20 cellular contexts compared by ENCODE assay signal in the genomic region with DNA sequence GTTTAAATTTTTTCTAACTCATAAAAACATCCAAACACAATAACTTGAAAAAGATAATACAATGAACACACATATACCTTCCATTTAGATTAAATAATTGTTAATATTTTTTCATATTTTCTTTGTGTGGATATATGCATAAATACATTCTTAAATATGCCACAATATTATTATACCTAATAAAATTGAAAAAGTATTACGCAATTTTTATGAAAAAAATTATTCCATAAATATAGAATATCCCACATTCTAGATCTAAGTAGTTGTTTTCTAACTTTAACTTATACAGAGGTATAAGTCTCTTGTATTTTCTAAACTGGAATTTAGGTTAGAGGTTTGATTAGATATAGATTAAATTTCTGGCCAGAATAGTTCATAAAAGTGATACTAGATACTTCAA. TPM values are rescaled to one million over a fixed set of nuclear protein-coding genes. Genes with fewer than 3 reads are reported as not detected.
DNase-seq lines count a peak whose midpoint lies in the region; ATAC-seq, FAIRE-seq and TF ChIP-seq lines count a peak whose summit lies in the region.
"Had no signal": no experiment of that assay in that cellular context is flagged by ENCODE, and none has a peak within 500 bp of the region (broad histone marks: within the 10 kb centered on the region; RNA-seq: fewer than 3 reads in every experiment).

No MANE protein-coding gene starts in this region.

- H3K4me3 ChIP-seq in H1 (ENCODE audit: extremely low read depth in 1 of 4, insufficient read depth in 2 of 4, low read depth in 3 of 4, low read length in 4 of 4) (no peak overlapping the region), kidney (ENCODE audit: low read length in 2 of 2) (no peak overlapping the region)
- no peak overlapping the region for H3K4me3 ChIP-seq in CD8-positive, alpha-beta memory T cell (ENCODE audit: low read length)
- H3K4me3 ChIP-seq: GM12878 had no signal

- H2BK15ac ChIP-seq in H1 (ENCODE audit: low read length), result no peak overlapping the region

- intact Hi-C loops in kidney (cut with DNase I), result no loop called here
- intact Hi-C loops in activated CD4-positive, alpha-beta T cell treated with anti-CD3 and anti-CD28 coated beads for 36 hours (cut with DNase I, micrococcal nuclease), result no loop called here

- POLR2A ChIA-PET in H1 (lab: Charles Lee; ENCODE audit: partially characterized antibody), result no interaction called here
- POLR2A ChIA-PET in CD8-positive, alpha-beta memory T cell (lab: Charles Lee), result no interaction called here
- POLR2A ChIA-PET in activated CD4-positive, alpha-beta T cell treated with anti-CD3 and anti-CD28 coated beads for 36 hours (lab: Charles Lee), result no interaction called here

- H3K4me2 ChIP-seq in H1 (ENCODE audit: insufficient read depth in 1 of 2, low read depth in 2 of 2, low read length in 2 of 2), result no peak overlapping the region

- no peak overlapping the region for H2BK120ac ChIP-seq in H1 (replicated peaks; ENCODE audit: low read depth, low read length)

- DNase-seq in H1 (ENCODE audit: low read depth in 1 of 2, low spot score in 2 of 2) (no peak), kidney (no peak), dedifferentiated amniotic fluid mesenchymal stem cell (ENCODE audit: extremely low spot score) (no peak)
- DNase-seq in activated T-cell treated with anti-CD3 and anti-CD28 coated beads, Interleukin-2, amount 50 U/mL, for 1 hour, result no peak
- no peak for DNase-seq in CD8-positive, alpha-beta memory T cell
- DNase-seq in activated CD4-positive, alpha-beta T cell treated with anti-CD3 and anti-CD28 coated beads for 36 hours, result no peak
- DNase-seq: 8988T; C1 segment of cervical spinal cord; Caco-2; CD4-positive, alpha-beta memory T cell; DMS153; DND-41; GDM1; GOT3; H7; HCEC 1CT had no signal

- no peak overlapping the region for H3K4ac ChIP-seq in H1 (replicated peaks; ENCODE audit: insufficient read length, low read depth, low read length)

- no peaks in the 10 kb centered on the region for H3K36me3 ChIP-seq in H1 (ENCODE audit: control insufficient read depth in 2 of 4, insufficient read depth in 4 of 4, low read length in 3 of 4)
- H3K36me3 ChIP-seq in kidney (ENCODE audit: control insufficient read depth in 1 of 2, insufficient read depth in 2 of 2, low read length in 2 of 2), result no peaks in the 10 kb centered on the region
- H3K36me3 ChIP-seq in CD8-positive, alpha-beta memory T cell (ENCODE audit: insufficient read depth, low read length), result no peaks in the 10 kb centered on the region

- H3K4me1 ChIP-seq in H1 (replicated peaks in 1 of 4; ENCODE audit: control insufficient read depth in 3 of 4, insufficient read depth in 4 of 4, low read length in 3 of 4), result no peaks in the 10 kb centered on the region
- H3K4me1 ChIP-seq in kidney (ENCODE audit: control insufficient read depth in 1 of 2, insufficient read depth in 1 of 2, low read depth in 1 of 2, low read length in 2 of 2), result no peaks in the 10 kb centered on the region
- H3K4me1 ChIP-seq in CD8-positive, alpha-beta memory T cell (ENCODE audit: insufficient read depth, low read length), result no peaks in the 10 kb centered on the region
- H3K4me1 ChIP-seq: Caco-2 had no signal

- CTCF ChIA-PET in H1 (lab: Charles Lee; ENCODE audit: partially characterized antibody), result interaction anchor here (0.7 to 1.6 kb wide), 5 partner anchors 9 to 694 kb away, joined by 3 to 4 read pairs (median 3); no protein-coding TSS in a partner anchor
- CTCF ChIA-PET in CD8-positive, alpha-beta memory T cell (lab: Charles Lee), result no interaction called here
- CTCF ChIA-PET in activated CD4-positive, alpha-beta T cell treated with anti-CD3 and anti-CD28 coated beads for 36 hours (lab: Charles Lee), result interaction anchor here (0.6 to 1.0 kb wide), 3 partner anchors 10 to 16 kb away, joined by 3 read pairs; no protein-coding TSS in a partner anchor

- no peak overlapping the region for H3K4me3 Mint-ChIP-seq in CD8-positive, alpha-beta memory T cell
- H3K4me3 Mint-ChIP-seq in activated CD4-positive, alpha-beta T cell treated with anti-CD3 and anti-CD28 coated beads for 36 hours, result no peak overlapping the region
- H3K4me3 Mint-ChIP-seq: CD4-positive, alpha-beta memory T cell had no signal

- H2AFZ ChIP-seq in H1 (ENCODE audit: low read length), result no peak overlapping the region

- no peak for TF ChIP-seq RAD21 in H1 (IDR thresholded peaks at IDR 0.05 in 1 of 2, conservative IDR thresholded peaks at IDR 0.05 in 1 of 2; ENCODE audit: low read depth in 2 of 2, low read length in 2 of 2)

- no peak overlapping the region for H3K27ac Mint-ChIP-seq in CD8-positive, alpha-beta memory T cell
- no peak overlapping the region for H3K27ac Mint-ChIP-seq in activated CD4-positive, alpha-beta T cell treated with anti-CD3 and anti-CD28 coated beads for 36 hours
- H3K27ac Mint-ChIP-seq: CD4-positive, alpha-beta memory T cell had no signal

- H4K5ac ChIP-seq in H1 (ENCODE audit: insufficient read length, low read depth, low read length), result no peak overlapping the region

- H4K20me1 ChIP-seq in H1 (replicated peaks in 1 of 2; ENCODE audit: control insufficient read depth in 1 of 2, insufficient read depth in 2 of 2, low read length in 2 of 2), result no peaks in the 10 kb centered on the region

- TF ChIP-seq EP300 in H1 (IDR thresholded peaks at IDR 0.05; ENCODE audit: borderline replicate concordance in 1 of 2, low read depth in 2 of 2, low read length in 2 of 2), result no peak

- H2BK20ac ChIP-seq in H1 (ENCODE audit: low read length), result no peak overlapping the region

- H4K8ac ChIP-seq in H1 (ENCODE audit: extremely low read depth, insufficient read depth, low read length), result no peak overlapping the region

- FAIRE-seq in G401.6 (lab: Jason Lieb, UNC) (peak; percentile 21), H1 (lab: Jason Lieb, UNC) (no peak), kidney (lab: Jason Lieb, UNC) (peak; percentile 73)
- FAIRE-seq: GM12878, GM19239 had no signal

- no peak for TF ChIP-seq POLR2A in H1 (IDR thresholded peaks at IDR 0.05; ENCODE audit: control extremely low read depth in 1 of 2, low read depth in 2 of 2, low read length in 2 of 2)

- TF ChIP-seq CTCF in H1 (IDR thresholded peaks at IDR 0.05; ENCODE audit: control extremely low read depth in 1 of 3, insufficient read depth in 1 of 3, low read depth in 1 of 3, low read length in 3 of 3) (no peak), kidney (IDR thresholded peaks at IDR 0.05; ENCODE audit: borderline replicate concordance, extremely low read depth, insufficient read depth) (no peak)

- no peaks in the 10 kb centered on the region for H3K36me3 Mint-ChIP-seq in CD8-positive, alpha-beta memory T cell
- no peaks in the 10 kb centered on the region for H3K36me3 Mint-ChIP-seq in activated CD4-positive, alpha-beta T cell treated with anti-CD3 and anti-CD28 coated beads for 36 hours (ENCODE audit: low read depth)
- H3K36me3 Mint-ChIP-seq: CD4-positive, alpha-beta memory T cell had no signal

- peaks cover 11 to 39% of the 10 kb centered on the region in 2 donors for H3K27me3 Mint-ChIP-seq in CD8-positive, alpha-beta memory T cell
- peaks cover 7% of the 10 kb centered on the region for H3K27me3 Mint-ChIP-seq in activated CD4-positive, alpha-beta T cell treated with anti-CD3 and anti-CD28 coated beads for 36 hours

- no peak overlapping the region for H2BK12ac ChIP-seq in H1 (ENCODE audit: low read depth, low read length)

- H3K79me2 ChIP-seq in H1 (ENCODE audit: control insufficient read depth in 1 of 2, insufficient read depth in 2 of 2, low read length in 2 of 2), result no peaks in the 10 kb centered on the region

- H3K56ac ChIP-seq in H1 (replicated peaks; ENCODE audit: insufficient read length, low read depth, low read length), result no peak overlapping the region

- H3K9ac ChIP-seq in H1 (replicated peaks in 1 of 4; ENCODE audit: extremely low read depth in 1 of 4, low read depth in 3 of 4, low read length in 3 of 4), result no peak overlapping the region
- H3K9ac ChIP-seq in kidney (ENCODE audit: low read length in 2 of 2), result no peak overlapping the region

- no peak overlapping the region for H2BK5ac ChIP-seq in H1 (ENCODE audit: low read depth, low read length)

- H3K79me1 ChIP-seq in H1 (ENCODE audit: low read depth, low read length), result no peaks in the 10 kb centered on the region

- H3K27ac ChIP-seq in H1 (ENCODE audit: low read depth, low read length), result no peak overlapping the region
- H3K27ac ChIP-seq in kidney (ENCODE audit: low read depth in 2 of 2, low read length in 2 of 2), result no peak overlapping the region
- no peak overlapping the region for H3K27ac ChIP-seq in CD8-positive, alpha-beta memory T cell (ENCODE audit: low read depth, low read length)

- H2AK5ac ChIP-seq in H1 (ENCODE audit: low read depth, low read length), result no peak overlapping the region

- H3K18ac ChIP-seq in H1 (ENCODE audit: extremely low read depth, low read length), result no peak overlapping the region

- H3K27me3 ChIP-seq in H1 (replicated peaks in 1 of 4; ENCODE audit: control insufficient read depth in 3 of 4, extremely low read depth in 1 of 4, insufficient read depth in 3 of 4, low read length in 3 of 4), result no peaks in the 10 kb centered on the region
- H3K27me3 ChIP-seq in CD8-positive, alpha-beta memory T cell (ENCODE audit: insufficient read depth, low read length, poor library complexity, severe bottlenecking), result peaks cover 3% of the 10 kb centered on the region

- H3K23me2 ChIP-seq in H1 (ENCODE audit: low read depth, low read length), result no peaks in the 10 kb centered on the region

- no peaks in the 10 kb centered on the region for H3K9me3 Mint-ChIP-seq in CD8-positive, alpha-beta memory T cell
- no peaks in the 10 kb centered on the region for H3K9me3 Mint-ChIP-seq in activated CD4-positive, alpha-beta T cell treated with anti-CD3 and anti-CD28 coated beads for 36 hours (ENCODE audit: low read depth)
- H3K9me3 Mint-ChIP-seq: CD4-positive, alpha-beta memory T cell had no signal

- no peak overlapping the region for H4K91ac ChIP-seq in H1 (replicated peaks; ENCODE audit: insufficient read length, low read length)

- H3K9me3 ChIP-seq in H1 (ENCODE audit: insufficient read depth in 2 of 2, low read depth in 1 of 2, low read length in 1 of 2) (no peaks in the 10 kb centered on the region), kidney (ENCODE audit: control insufficient read depth in 1 of 2, low read length in 2 of 2) (no peaks in the 10 kb centered on the region)
- H3K9me3 ChIP-seq in CD8-positive, alpha-beta memory T cell (ENCODE audit: low read length), result no peaks in the 10 kb centered on the region
- H3K9me3 ChIP-seq: Caco-2 had no signal

- H3K4me1 Mint-ChIP-seq in CD8-positive, alpha-beta memory T cell, result no peaks in the 10 kb centered on the region
- H3K4me1 Mint-ChIP-seq in activated CD4-positive, alpha-beta T cell treated with anti-CD3 and anti-CD28 coated beads for 36 hours, result no peaks in the 10 kb centered on the region
- H3K4me1 Mint-ChIP-seq: CD4-positive, alpha-beta memory T cell had no signal

- no peak overlapping the region for H3K14ac ChIP-seq in H1 (ENCODE audit: insufficient read length)

- ATAC-seq in activated CD4-positive, alpha-beta T cell treated with anti-CD3 and anti-CD28 coated beads for 36 hours, result no peak
- ATAC-seq: GM12878 had no signal

- WGBS in H1 (ENCODE audit: extremely low coverage in 1 of 2, insufficient coverage in 1 of 2, insufficient read length in 1 of 2, insufficient replicate concordance in 2 of 2, low coverage in 1 of 2, low lambda C conversion rate in 2 of 2, missing lambda C conversion rate in 1 of 2), 2 experiments, result 92% methylated on average over 1 of the region's 1 CpG; no CpG with 5 or more reads in 1 of the 2 experiments

- no peak overlapping the region for H3K23ac ChIP-seq in H1 (ENCODE audit: insufficient read length)

RNA-seq across cellular contexts. Expression of a gene that starts 34.3 kb away (rescaled TPM):
- 0.27 and 0.32 TPM in 2 replicates for total RNA-seq in H1 (2021; fragmentation: NEBNext Ultra II Directional; extraction: Animal tissue kit (Norgen Biotek cat#: 25700))
- 0.08 and 0.09 TPM in 2 replicates for polyA plus RNA-seq in H1 (2011; rRNA removed)
- 0.16 TPM for polyA plus RNA-seq in H1 (2011; cell fraction: cytosol; rRNA removed)
- 0.64 TPM for polyA plus RNA-seq in H1 (2011; cell fraction: nucleus; rRNA removed)
- polyA plus RNA-seq in H1 (2012, experiment 1 of 2), result 0.11 to 0.28 TPM (median 0.18 TPM) in 4 replicates
- polyA plus RNA-seq in H1 (2012, experiment 2 of 2), result 0.05 TPM
- polyA plus RNA-seq in H1 (2013, experiment 1 of 2), result 0.26 TPM
- polyA plus RNA-seq in H1 (2013, experiment 2 of 2), result 0.22 TPM
- 0.02 and 0.06 TPM in 2 replicates for polyA minus RNA-seq in H1 (2011; rRNA and poly(A)+ RNA removed)
- not detected for polyA minus RNA-seq in H1 (2011; cell fraction: cytosol; rRNA and poly(A)+ RNA removed)
- polyA minus RNA-seq in H1 (2011; cell fraction: nucleus; rRNA and poly(A)+ RNA removed), result 0.50 TPM
- total RNA-seq in kidney, result not detected
- polyA plus RNA-seq in kidney (ENCODE audit: insufficient read depth, low read depth, low replicate concordance), result not detected
- total RNA-seq in CD8-positive, alpha-beta memory T cell, result under 1 TPM; 0.07 to 0.09 TPM
- polyA plus RNA-seq in CD8-positive, alpha-beta memory T cell, result not detected
- under 1 TPM; 0.21 to 0.26 TPM for total RNA-seq in activated CD4-positive, alpha-beta T cell treated with anti-CD3 and anti-CD28 coated beads for 36 hours
- polyA plus RNA-seq: BJ; CD4-positive, alpha-beta memory T cell had no signal
